8 cellular contexts compared by ENCODE assay signal in genomic region chr19:56351208-56351607, GRCh38. TPM values are rescaled to one million over a fixed set of nuclear protein-coding genes. Genes with fewer than 3 reads are reported as not detected.
"Had no signal": no experiment of that assay in that cellular context is flagged by ENCODE, and none has a peak within 500 bp of the region (broad histone marks: within the 10 kb centered on the region; RNA-seq: fewer than 3 reads in every experiment).

No MANE protein-coding gene starts in this region.

- H3K4me3 ChIP-seq: HAP-1 had no signal

- H3K27me3 Mint-ChIP-seq: IgD-negative memory B cell had no signal

- H3K27ac ChIP-seq: KMS-11 had no signal

- H3K9me3 Mint-ChIP-seq: IgD-negative memory B cell had no signal

- ATAC-seq: HepG2 had no signal

- H3K4me3 Mint-ChIP-seq: HFFc6, IgD-negative memory B cell had no signal

- H3K27ac Mint-ChIP-seq: HFFc6, IgD-negative memory B cell had no signal

- H3K36me3 ChIP-seq: HAP-1 had no signal

- DNase-seq: GOT3, HFFc6, KBM-7 had no signal

- H3K9me3 ChIP-seq: HAP-1 had no signal

- H3K4me1 ChIP-seq: HAP-1 had no signal

RNA-seq across cellular contexts. Expression of gene ZNF582, which starts 42.1 kb away (rescaled TPM):
- total RNA-seq: HT-29 had no signal

RNA-seq across cellular contexts. Expression of gene ZNF583, which starts 52.9 kb away (rescaled TPM):
- total RNA-seq: HT-29 had no signal
